8 cellular contexts compared by ENCODE assay signal in genomic region chr2:218892693-218893348, GRCh38. TPM values are rescaled to one million over a fixed set of nuclear protein-coding genes. Genes with fewer than 3 reads are reported as not detected.
DNase-seq lines count a peak whose midpoint lies in the region; ATAC-seq, FAIRE-seq and TF ChIP-seq lines count a peak whose summit lies in the region.

No MANE protein-coding gene starts in this region.

- peaks cover 14% of the 10 kb centered on the region for H3K27me3 ChIP-seq in prostate gland (replicated peaks; ENCODE audit: insufficient read depth)

- no peaks in the 10 kb centered on the region for H3K36me3 ChIP-seq in prostate gland

- DNase-seq in EH (ENCODE audit: low read depth): peak; percentile 52
- DNase-seq in KG1 (lab: John Stamatoyannopoulos, UW): peak; percentile 38
- DNase-seq in SIG-M5 (lab: John Stamatoyannopoulos, UW): peak; percentile 9
- DNase-seq in activated naive CD4-positive, alpha-beta T cell (lab: John Stamatoyannopoulos, UW): peak; percentile 49 to 81 (median 61)
- peak; percentile 77 for DNase-seq in Right ventricle myocardium superior
- DNase-seq in prostate gland (ENCODE audit: low spot score): peak; percentile 68
- peak; percentile 85 for DNase-seq in urothelium cell line (ENCODE audit: low spot score)

- peak in 3 of 4 experiments; percentile 24 to 58 (median 58) for TF ChIP-seq CTCF in prostate gland (IDR thresholded peaks at IDR 0.05)

- FAIRE-seq in urothelium cell line (lab: Jason Lieb, UNC): peak; percentile 98

- no peak overlapping the region for H3K27ac ChIP-seq in prostate gland

- no peak for TF ChIP-seq POLR2A in prostate gland (IDR thresholded peaks at IDR 0.05)

- ATAC-seq in GM21717 (IDR thresholded peaks at IDR 0.05; ENCODE audit: unreplicated experiment) (peak; percentile 32), Right ventricle myocardium superior (ENCODE audit: poor library complexity) (peak; percentile 87)

- H3K4me3 ChIP-seq in prostate gland: peak overlapping the region; percentile 23 to 37

- no peaks in the 10 kb centered on the region for H3K9me3 ChIP-seq in prostate gland

- under 1% methylated on average over 58 of the region's 72 CpGs for WGBS in prostate gland

- H3K4me1 ChIP-seq in prostate gland (replicated peaks): no peaks in the 10 kb centered on the region

- intact Hi-C loops in Right ventricle myocardium superior (cut with DNase I): no loop called here
- intact Hi-C loops in prostate gland (cut with DNase I): no loop called here

RNA-seq across cellular contexts. Expression of gene WNT10A, which starts 12.2 kb away (rescaled TPM):
- total RNA-seq in Right ventricle myocardium superior: not detected
- 1 to 10 TPM; 3.6 to 4.3 TPM for total RNA-seq in prostate gland

RNA-seq across cellular contexts. Expression of gene WNT6, which starts 33.2 kb away (rescaled TPM):
- total RNA-seq in Right ventricle myocardium superior: 2.6 TPM
- 10 to 100 TPM in 1 of 2 donors, 1 to 10 TPM in 1; 8.0 to 56.5 TPM for total RNA-seq in prostate gland

Comparison
In these comparisons a context has a peak if more than half of its experiments do, and no peak if none do; other contexts are left out.
1. DNase-seq: peak in every context shown above with its lines; median percentile 85 in urothelium cell line; 77 in Right ventricle myocardium superior; 68 in prostate gland; 61 in activated naive CD4-positive, alpha-beta T cell; 52 in EH; 38 in KG1; 9 in SIG-M5.